In genomic region chr11:109783842-109784241, GRCh38 we compare ENCODE assay signal across 14 cellular contexts.
DNase-seq lines count a peak whose midpoint lies in the region; ATAC-seq and TF ChIP-seq lines count a peak whose summit lies in the region.
"Had no signal": no experiment of that assay in that cellular context is flagged by ENCODE, and none has a peak within 500 bp of the region (broad histone marks: within the 10 kb centered on the region; RNA-seq: fewer than 3 reads in every experiment).

No MANE protein-coding gene starts in this region.

- DNase-seq in GM12865 (ENCODE audit: low read depth), result peak; percentile 87
- DNase-seq in NCI-H524 treated with DMSO at 0.1 percent for 48 hours (lab: John Stamatoyannopoulos, UW), result peak; percentile 7
- DNase-seq in ACHN, result no peak
- DNase-seq in PC-3, result no peak
- no peak for DNase-seq in body of pancreas
- DNase-seq in NCI-H526 (lab: John Stamatoyannopoulos, UW), result no peak
- DNase-seq: activated T-cell treated with anti-CD3 and anti-CD28 coated beads for 4 hours; central memory CD4-positive, alpha-beta T cell; head of caudate nucleus; stimulated activated CD4-positive, alpha-beta T cell treated with anti-CD3 and anti-CD28 coated beads, Interleukin-2, amount 100 ng/mL, for 24 hours; upper lobe of right lung had no signal

- no peak overlapping the region for H3K27ac ChIP-seq in PC-3 (ENCODE audit: low read length)
- peak overlapping the region in 1 of 4 donors; percentile 2 for H3K27ac ChIP-seq in body of pancreas
- H3K27ac ChIP-seq: SJSA1, upper lobe of right lung had no signal

- no peak overlapping the region for H3K4me3 ChIP-seq in GM12865 (ENCODE audit: low read depth, low read length)
- no peak overlapping the region for H3K4me3 ChIP-seq in PC-3 (ENCODE audit: low read length)
- no peak overlapping the region for H3K4me3 ChIP-seq in body of pancreas
- H3K4me3 ChIP-seq: SJSA1, upper lobe of right lung had no signal

- no peaks in the 10 kb centered on the region for H3K79me2 ChIP-seq in PC-3 (ENCODE audit: low read length)

- no peaks in the 10 kb centered on the region for H3K9me3 ChIP-seq in PC-3 (ENCODE audit: low read length)
- H3K9me3 ChIP-seq in body of pancreas, result no peaks in the 10 kb centered on the region
- H3K9me3 ChIP-seq: SJSA1, upper lobe of right lung had no signal

- no TSS peak for BruUV-seq in PC-3 (replicated peaks; lab: Mats Ljungman, UMichigan)

- TF ChIP-seq POLR2A in body of pancreas (IDR thresholded peaks at IDR 0.05), result no peak

- H3K9me2 ChIP-seq in PC-3 (replicated peaks; ENCODE audit: low read length), result no peaks in the 10 kb centered on the region

- H3K4me2 ChIP-seq in PC-3 (ENCODE audit: low read length), result no peak overlapping the region

- POLR2A ChIA-PET in PC-3 (lab: Charles Lee; ENCODE audit: unreplicated experiment), result no interaction called here

- H3K4me1 ChIP-seq in PC-3 (ENCODE audit: insufficient read depth, low read length), result peaks cover 6% of the 10 kb centered on the region; the same call in 1 of the 2 replicates
- no peaks in the 10 kb centered on the region for H3K4me1 ChIP-seq in body of pancreas
- H3K4me1 ChIP-seq: SJSA1, upper lobe of right lung had no signal

- peaks cover 94% of the 10 kb centered on the region for H3K27me3 ChIP-seq in PC-3 (ENCODE audit: low read length)
- no peaks in the 10 kb centered on the region for H3K27me3 ChIP-seq in body of pancreas
- H3K27me3 ChIP-seq: SJSA1, upper lobe of right lung had no signal

- ATAC-seq in GM19468 (IDR thresholded peaks at IDR 0.05; ENCODE audit: extremely low read depth, unreplicated experiment) (peak; percentile 97), HG03066 (IDR thresholded peaks at IDR 0.05; ENCODE audit: low read depth, unreplicated experiment) (peak; percentile 71), PC-3 (no peak), body of pancreas (no peak)
- ATAC-seq: upper lobe of right lung had no signal

- no peak overlapping the region for H2AFZ ChIP-seq in PC-3 (ENCODE audit: low read length)

- in situ Hi-C loops in ACHN (cut with HindIII; ENCODE audit: low pct_ligation_motif_present, low pct_unique_long_range_greater_than_20kb, low sequenced_read_pairs), result no loop called here

- H3F3A ChIP-seq in PC-3 (ENCODE audit: low read length, unreplicated experiment), result no peaks in the 10 kb centered on the region

- H4K20me1 ChIP-seq in PC-3 (ENCODE audit: low read length), result no peaks in the 10 kb centered on the region

- CTCF ChIA-PET in PC-3 (lab: Charles Lee), result no interaction called here

- intact Hi-C loops in PC-3 (cut with micrococcal nuclease), result no loop called here
- intact Hi-C loops in body of pancreas (cut with DNase I), result no loop called here

- no peak overlapping the region for H3K9ac ChIP-seq in PC-3 (ENCODE audit: low read length)

- 55 to 58% methylated on average over 3 of the region's 3 CpGs for WGBS in body of pancreas, 2 donors

- H3K36me3 ChIP-seq in PC-3 (ENCODE audit: low read depth, low read length), result no peaks in the 10 kb centered on the region
- H3K36me3 ChIP-seq in body of pancreas (replicated peaks in 1 of 2; ENCODE audit: insufficient read depth in 1 of 2, low read depth in 2 of 2), result no peaks in the 10 kb centered on the region
- H3K36me3 ChIP-seq: SJSA1, upper lobe of right lung had no signal

- TF ChIP-seq CTCF in GM12865 (IDR thresholded peaks at IDR 0.05; ENCODE audit: insufficient read depth, low read depth, low read length, missing control alignments) (no peak), PC-3 (conservative IDR thresholded peaks at IDR 0.05; ENCODE audit: low read depth, low read length) (no peak), body of pancreas (IDR thresholded peaks at IDR 0.05) (no peak)

Comparison
In these comparisons a context has a peak if more than half of its experiments do, and no peak if none do; other contexts are left out.
1. DNase-seq: peak in GM12865 (single experiment) and NCI-H524 treated with DMSO at 0.1 percent for 48 hours (single experiment); none in ACHN (single experiment), PC-3 (single experiment), body of pancreas (0 of 4) and NCI-H526 (0 of 2).
2. ATAC-seq: peak in GM19468 (single experiment) and HG03066 (single experiment); none in PC-3 (single experiment) and body of pancreas (single experiment).